In the genomic region with DNA sequence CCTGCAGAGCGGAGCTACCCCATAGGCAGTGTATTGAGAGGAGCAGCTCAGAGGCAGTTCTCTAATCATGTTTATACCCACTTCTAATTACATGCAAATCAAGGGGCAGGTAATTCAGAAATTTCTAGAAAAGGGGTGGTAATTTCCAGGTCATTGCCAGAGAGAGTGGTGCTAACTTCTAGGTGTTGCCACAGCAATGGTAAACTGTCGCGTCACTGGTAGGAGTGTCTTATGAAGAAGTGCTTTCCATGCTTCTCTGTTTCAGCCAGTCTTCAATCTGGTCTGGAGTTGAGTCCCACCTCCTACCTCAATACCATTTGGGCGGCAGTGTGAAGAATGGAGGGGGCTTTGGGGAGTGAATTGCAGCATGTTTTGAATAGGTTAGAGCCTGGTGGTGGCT, we compare ENCODE assay signal across 20 cellular contexts. TPM values are rescaled to one million over a fixed set of nuclear protein-coding genes. Genes with fewer than 3 reads are reported as not detected.
DNase-seq lines count a peak whose midpoint lies in the region; ATAC-seq and TF ChIP-seq lines count a peak whose summit lies in the region.
"Had no signal": no experiment of that assay in that cellular context is flagged by ENCODE, and none has a peak within 500 bp of the region (broad histone marks: within the 10 kb centered on the region; RNA-seq: fewer than 3 reads in every experiment).

No MANE protein-coding gene starts in this region.

- H4K20me1 ChIP-seq in DND-41 (ENCODE audit: insufficient read depth, low read length) (no peaks in the 10 kb centered on the region), osteoblast (ENCODE audit: insufficient read depth, low read length) (no peaks in the 10 kb centered on the region)

- H3K4me3 ChIP-seq in DND-41 (ENCODE audit: low read depth in 1 of 2, low read length in 2 of 2) = no peak overlapping the region
- H3K4me3 ChIP-seq in osteoblast (ENCODE audit: insufficient read depth, low read length) = no peak overlapping the region
- H3K4me3 ChIP-seq in SJCRH30 = no peak overlapping the region
- H3K4me3 ChIP-seq: body of pancreas, colonic mucosa, hepatocyte, lung, thyroid gland had no signal

- H3K27me3 Mint-ChIP-seq in activated CD4-positive, alpha-beta T cell treated with anti-CD3 and anti-CD28 coated beads, Interleukin-2, amount 10 ng/mL, durations not matched to agents 7 days and 5 days = no peaks in the 10 kb centered on the region
- no peaks in the 10 kb centered on the region for H3K27me3 Mint-ChIP-seq in activated T-helper 1 cell treated with anti-CD3 and anti-CD28 coated beads, Interleukin-12 subunit alpha, Interleukin-12 subunit beta, Interleukin-2, Interleukin-4 antibody, amounts not matched to agents 30 ng/mL and 10 ng/mL and 1 ng/mL, durations not matched to agents 14 hours and 24 hours and 36 hours (ENCODE audit: insufficient read depth)
- H3K27me3 Mint-ChIP-seq: naive B cell had no signal

- peak overlapping the region; percentile 38 for H3K27ac Mint-ChIP-seq in activated CD4-positive, alpha-beta T cell treated with anti-CD3 and anti-CD28 coated beads, Interleukin-2, amount 10 ng/mL, durations not matched to agents 7 days and 5 days
- peak overlapping the region; percentile 6 for H3K27ac Mint-ChIP-seq in activated T-helper 1 cell treated with anti-CD3 and anti-CD28 coated beads, Interleukin-12 subunit alpha, Interleukin-12 subunit beta, Interleukin-2, Interleukin-4 antibody, amounts not matched to agents 30 ng/mL and 10 ng/mL and 1 ng/mL, durations not matched to agents 14 hours and 24 hours and 36 hours

- H3K36me3 ChIP-seq in DND-41 (ENCODE audit: insufficient read depth, low read length) = no peaks in the 10 kb centered on the region
- no peaks in the 10 kb centered on the region for H3K36me3 ChIP-seq in osteoblast (ENCODE audit: insufficient read depth, low read length)
- no peaks in the 10 kb centered on the region for H3K36me3 ChIP-seq in SJCRH30
- H3K36me3 ChIP-seq: colonic mucosa, thyroid gland had no signal

- DNase-seq in activated CD4-positive, alpha-beta T cell treated with anti-CD3 and anti-CD28 coated beads, Interleukin-2, amount 10 ng/mL, durations not matched to agents 7 days and 5 days = no peak
- no peak for DNase-seq in activated CD4-positive, alpha-beta T cell treated with anti-CD3 and anti-CD28 coated beads, Interleukin-2, amount 50 U/mL, for 48 hours
- DNase-seq in DND-41 (no peak), osteoblast (ENCODE audit: insufficient read length, low spot score, missing footprints) (no peak), NCI-H1105 treated with DMSO at 0.1 percent for 48 hours (lab: John Stamatoyannopoulos, UW) (no peak), SJCRH30 (no peak), amniotic stem cell (lab: John Stamatoyannopoulos, UW) (no peak)
- no peak for DNase-seq in activated T-helper 1 cell treated with anti-CD3 and anti-CD28 coated beads, Interleukin-12 subunit alpha, Interleukin-12 subunit beta, Interleukin-2, Interleukin-4 antibody, amounts not matched to agents 30 ng/mL and 10 ng/mL and 1 ng/mL, durations not matched to agents 14 hours and 24 hours and 36 hours (ENCODE audit: low spot score)
- DNase-seq: activated effector memory CD4-positive, alpha-beta T cell treated with Interleukin-2 at 50 U/mL for 16 hours; body of pancreas; colonic mucosa; islet precursor cell; naive B cell; NCI-H1694 treated with DMSO at 0.1 percent for 48 hours; NCI-H345; thyroid gland had no signal

- H3K27ac ChIP-seq in DND-41 (ENCODE audit: low read length) (peak overlapping the region; percentile 71), osteoblast (ENCODE audit: low read depth, low read length) (peak overlapping the region; percentile 69), SJCRH30 (no peak overlapping the region)
- H3K27ac ChIP-seq: body of pancreas, C4-2B, colonic mucosa, hepatocyte, thyroid gland had no signal

- intact Hi-C loops in activated T-helper 1 cell treated with anti-CD3 and anti-CD28 coated beads, Interleukin-12 subunit alpha, Interleukin-12 subunit beta, Interleukin-2, Interleukin-4 antibody, amounts not matched to agents 30 ng/mL and 10 ng/mL and 1 ng/mL, durations not matched to agents 14 hours and 24 hours and 36 hours (cut with micrococcal nuclease) = no loop called here

- no peak overlapping the region for H3K4me3 Mint-ChIP-seq in activated CD4-positive, alpha-beta T cell treated with anti-CD3 and anti-CD28 coated beads, Interleukin-2, amount 10 ng/mL, durations not matched to agents 7 days and 5 days
- H3K4me3 Mint-ChIP-seq in activated T-helper 1 cell treated with anti-CD3 and anti-CD28 coated beads, Interleukin-12 subunit alpha, Interleukin-12 subunit beta, Interleukin-2, Interleukin-4 antibody, amounts not matched to agents 30 ng/mL and 10 ng/mL and 1 ng/mL, durations not matched to agents 14 hours and 24 hours and 36 hours = no peak overlapping the region

- H3K27me3 ChIP-seq in DND-41 (ENCODE audit: insufficient read depth, low read length, poor library complexity) (no peaks in the 10 kb centered on the region), osteoblast (ENCODE audit: insufficient read depth, low read length) (no peaks in the 10 kb centered on the region), SJCRH30 (no peaks in the 10 kb centered on the region)
- H3K27me3 ChIP-seq: body of pancreas, colonic mucosa, hepatocyte, thyroid gland had no signal

- POLR2A ChIA-PET in activated CD4-positive, alpha-beta T cell treated with anti-CD3 and anti-CD28 coated beads, Interleukin-2, amount 10 ng/mL, durations not matched to agents 7 days and 5 days (lab: Charles Lee) = interaction anchor here (0.6 kb wide), 1 partner anchor 10 kb away, joined by 3 read pairs; no protein-coding TSS in a partner anchor

- peaks cover 13% of the 10 kb centered on the region for H3K9me3 Mint-ChIP-seq in activated CD4-positive, alpha-beta T cell treated with anti-CD3 and anti-CD28 coated beads, Interleukin-2, amount 10 ng/mL, durations not matched to agents 7 days and 5 days
- H3K9me3 Mint-ChIP-seq in activated T-helper 1 cell treated with anti-CD3 and anti-CD28 coated beads, Interleukin-12 subunit alpha, Interleukin-12 subunit beta, Interleukin-2, Interleukin-4 antibody, amounts not matched to agents 30 ng/mL and 10 ng/mL and 1 ng/mL, durations not matched to agents 14 hours and 24 hours and 36 hours = peaks cover 5% of the 10 kb centered on the region

- H3K4me1 ChIP-seq in DND-41 (ENCODE audit: insufficient read depth, low read length) (peaks cover 49% of the 10 kb centered on the region), osteoblast (ENCODE audit: insufficient read depth, low read length) (peaks cover 21% of the 10 kb centered on the region), SJCRH30 (peaks cover 5% of the 10 kb centered on the region; the same call in 1 of the 2 replicates)
- H3K4me1 ChIP-seq: colonic mucosa had no signal

- no peak for TF ChIP-seq CTCF in DND-41 (IDR thresholded peaks at IDR 0.05; ENCODE audit: borderline replicate concordance, extremely low read depth, low read length, poor library complexity, severe bottlenecking)
- TF ChIP-seq CTCF in osteoblast (IDR thresholded peaks at IDR 0.05; ENCODE audit: extremely low read depth, low read depth, low read length) = no peak

- H3K4me2 ChIP-seq in DND-41 (ENCODE audit: insufficient read depth, low read length) = no peak overlapping the region
- no peak overlapping the region for H3K4me2 ChIP-seq in osteoblast (ENCODE audit: insufficient read depth, low read length)
- H3K4me2 ChIP-seq: hepatocyte had no signal

- H2AFZ ChIP-seq in DND-41 (ENCODE audit: low read depth, low read length) (peak overlapping the region; percentile 10; the same call in 1 of the 2 replicates), osteoblast (ENCODE audit: low read length) (no peak overlapping the region)
- H2AFZ ChIP-seq: hepatocyte had no signal

- H3K79me2 ChIP-seq in DND-41 (ENCODE audit: insufficient read depth, low read length) = no peaks in the 10 kb centered on the region
- no peaks in the 10 kb centered on the region for H3K79me2 ChIP-seq in osteoblast (ENCODE audit: insufficient read depth, low read length)
- H3K79me2 ChIP-seq: hepatocyte had no signal

- H3K9ac ChIP-seq in DND-41 (ENCODE audit: low read depth, low read length) = 0 out of 2 replicates have a peak overlapping the region, but pooled peaks have one; percentile 28

- H3K9me3 ChIP-seq in DND-41 (ENCODE audit: insufficient read depth, low read length, severe bottlenecking) (no peaks in the 10 kb centered on the region), osteoblast (ENCODE audit: low read depth, low read length) (no peaks in the 10 kb centered on the region), SJCRH30 (replicated peaks) (no peaks in the 10 kb centered on the region)
- H3K9me3 ChIP-seq: body of pancreas, colonic mucosa, thyroid gland had no signal

- peaks cover 47% of the 10 kb centered on the region for H3K4me1 Mint-ChIP-seq in activated CD4-positive, alpha-beta T cell treated with anti-CD3 and anti-CD28 coated beads, Interleukin-2, amount 10 ng/mL, durations not matched to agents 7 days and 5 days
- peaks cover 58% of the 10 kb centered on the region for H3K4me1 Mint-ChIP-seq in activated T-helper 1 cell treated with anti-CD3 and anti-CD28 coated beads, Interleukin-12 subunit alpha, Interleukin-12 subunit beta, Interleukin-2, Interleukin-4 antibody, amounts not matched to agents 30 ng/mL and 10 ng/mL and 1 ng/mL, durations not matched to agents 14 hours and 24 hours and 36 hours (ENCODE audit: low read depth)

- H3K36me3 Mint-ChIP-seq in activated CD4-positive, alpha-beta T cell treated with anti-CD3 and anti-CD28 coated beads, Interleukin-2, amount 10 ng/mL, durations not matched to agents 7 days and 5 days (ENCODE audit: low read depth) = peaks cover 15% of the 10 kb centered on the region
- peaks cover 3% of the 10 kb centered on the region for H3K36me3 Mint-ChIP-seq in activated T-helper 1 cell treated with anti-CD3 and anti-CD28 coated beads, Interleukin-12 subunit alpha, Interleukin-12 subunit beta, Interleukin-2, Interleukin-4 antibody, amounts not matched to agents 30 ng/mL and 10 ng/mL and 1 ng/mL, durations not matched to agents 14 hours and 24 hours and 36 hours (ENCODE audit: low read depth)
- H3K36me3 Mint-ChIP-seq: naive B cell had no signal

- no peak for ATAC-seq in DND-41 (ENCODE audit: insufficient read depth, low read depth)
- ATAC-seq: body of pancreas, SK-N-SH treated with all-trans-retinoic acid at 6 μM for 48 hours had no signal

- CTCF ChIA-PET in activated CD4-positive, alpha-beta T cell treated with anti-CD3 and anti-CD28 coated beads, Interleukin-2, amount 10 ng/mL, durations not matched to agents 7 days and 5 days (lab: Charles Lee) = interaction anchor here (0.6 to 1.3 kb wide), 3 partner anchors 12 to 226 kb away, joined by 3 to 4 read pairs (median 3); no protein-coding TSS in a partner anchor

RNA-seq across cellular contexts. Expression of a gene that starts 8.5 kb away (rescaled TPM):
- total RNA-seq in activated CD4-positive, alpha-beta T cell treated with anti-CD3 and anti-CD28 coated beads, Interleukin-2, amount 10 ng/mL, durations not matched to agents 7 days and 5 days = 1 to 10 TPM; 6.1 to 6.6 TPM
- total RNA-seq in activated T-helper 1 cell treated with anti-CD3 and anti-CD28 coated beads, Interleukin-12 subunit alpha, Interleukin-12 subunit beta, Interleukin-2, Interleukin-4 antibody, amounts not matched to agents 30 ng/mL and 10 ng/mL and 1 ng/mL, durations not matched to agents 14 hours and 24 hours and 36 hours = 3.1 and 3.4 TPM in 2 replicates
- 5.4 and 5.6 TPM in 2 replicates for total RNA-seq in osteoblast
- 5.9 and 7.5 TPM in 2 replicates for total RNA-seq in SJCRH30 (2014; rRNA removed; shearing (Covaris generic))
